Comparison of ENCODE assay signal across 14 cellular contexts in the genomic region with DNA sequence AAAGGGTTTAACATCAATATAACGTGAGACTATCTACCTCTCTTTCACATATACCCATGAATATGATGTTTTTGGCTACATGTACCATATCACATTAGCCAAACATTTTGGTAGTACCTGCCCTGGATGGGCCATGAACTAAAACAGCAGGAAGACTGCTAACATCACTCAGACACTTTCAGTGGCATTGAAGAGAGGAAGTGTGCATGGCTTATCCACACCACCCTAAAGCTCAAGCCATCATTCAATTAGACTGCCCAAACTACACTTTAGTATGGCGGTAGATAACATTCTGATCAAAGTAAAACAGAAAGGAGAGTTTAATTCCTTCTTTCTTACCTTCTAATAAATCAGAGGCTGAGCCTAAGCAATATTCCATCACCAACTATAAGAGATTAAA.
A peak's percentile ranks its signal among the peaks of the same experiment; 100 is the strongest.
DNase-seq lines count a peak whose midpoint lies in the region; ATAC-seq, FAIRE-seq and TF ChIP-seq lines count a peak whose summit lies in the region.
"Had no signal": no experiment of that assay in that cellular context is flagged by ENCODE, and none has a peak within 500 bp of the region (broad histone marks: within the 10 kb centered on the region; RNA-seq: fewer than 3 reads in every experiment).

No MANE protein-coding gene starts in this region.

- no peak for TF ChIP-seq POLR2A in A549 (IDR thresholded peaks at IDR 0.05; ENCODE audit: low read length)

- peak overlapping the region; percentile 79 for H3K27ac Mint-ChIP-seq in T-helper 17 cell
- H3K27ac Mint-ChIP-seq: brain had no signal

- H3K4me1 ChIP-seq in A549 (no peaks in the 10 kb centered on the region), right atrium auricular region (no peaks in the 10 kb centered on the region)

- no peak for TF ChIP-seq RAD21 in A549 (conservative IDR thresholded peaks at IDR 0.05 in 1 of 2, IDR thresholded peaks at IDR 0.05 in 1 of 2)

- WGBS in A549 (ENCODE audit: missing lambda C conversion rate), result 93% methylated on average over 2 of the region's 2 CpGs

- no peak for TF ChIP-seq EP300 in A549 (IDR thresholded peaks at IDR 0.05)

- H3K27me3 Mint-ChIP-seq in T-helper 17 cell, result no peaks in the 10 kb centered on the region

- no peaks in the 10 kb centered on the region for H3K9me3 ChIP-seq in A549
- H3K9me3 ChIP-seq in T-helper 17 cell (ENCODE audit: control insufficient read depth, low read length, poor library complexity, severe bottlenecking), result no peaks in the 10 kb centered on the region
- no peaks in the 10 kb centered on the region for H3K9me3 ChIP-seq in right atrium auricular region

- H3K4me3 ChIP-seq in A549 (no peak overlapping the region), right atrium auricular region (no peak overlapping the region)
- H3K4me3 ChIP-seq: SK-N-MC had no signal

- TF ChIP-seq CTCF in A549 (IDR thresholded peaks at IDR 0.05) (no peak), right atrium auricular region (IDR thresholded peaks at IDR 0.05) (no peak)

- CTCF ChIA-PET in A549 (lab: Yijun Ruan, JAX), result no interaction called here

- H3K36me3 Mint-ChIP-seq in T-helper 17 cell (ENCODE audit: low read depth), result peaks cover 10% of the 10 kb centered on the region
- H3K36me3 Mint-ChIP-seq: brain had no signal

- FAIRE-seq in A549 (lab: Jason Lieb, UNC), result peak; percentile 77
- FAIRE-seq: endometrium had no signal

- H3K4me3 Mint-ChIP-seq in T-helper 17 cell, result no peak overlapping the region
- H3K4me3 Mint-ChIP-seq: brain had no signal

- no peak overlapping the region for H3K27ac ChIP-seq in A549
- H3K27ac ChIP-seq in right atrium auricular region, result no peak overlapping the region
- H3K27ac ChIP-seq: SK-N-MC had no signal

- H3K4me2 ChIP-seq in A549, result no peak overlapping the region

- DNase-seq in A549 (ENCODE audit: low read depth in 1 of 2, low spot score in 1 of 2) (no peak), T-helper 17 cell (no peak), right atrium auricular region (ENCODE audit: low spot score) (no peak), activated T-cell treated with anti-CD3 and anti-CD28 coated beads for 4 hours (no peak)
- DNase-seq: activated effector memory CD4-positive, alpha-beta T cell treated with Interleukin-2 at 50 U/mL for 16 hours; NCI-H1930; stimulated activated CD4-positive, alpha-beta T cell treated with anti-CD3 and anti-CD28 coated beads, Interleukin-2, amount 100 ng/mL, for 24 hours had no signal

- no peaks in the 10 kb centered on the region for H3K4me1 Mint-ChIP-seq in T-helper 17 cell
- H3K4me1 Mint-ChIP-seq: brain had no signal

- no peaks in the 10 kb centered on the region for H3K27me3 ChIP-seq in right atrium auricular region

- ATAC-seq in A549 (no peak), GM18909 (IDR thresholded peaks at IDR 0.05; ENCODE audit: poor library complexity, unreplicated experiment) (peak; percentile 56), HG03135 (IDR thresholded peaks at IDR 0.05; ENCODE audit: unreplicated experiment) (peak; percentile 45), T-helper 17 cell (no peak), HG03342 (IDR thresholded peaks at IDR 0.05; ENCODE audit: unreplicated experiment) (no peak), HG03139 (IDR thresholded peaks at IDR 0.05; ENCODE audit: unreplicated experiment) (no peak)

- POLR2A ChIA-PET in A549 (lab: Yijun Ruan, JAX), result no interaction called here

- H3K36me3 ChIP-seq in right atrium auricular region, result peaks cover under 1% of the 10 kb centered on the region

TF ChIP-seq in A549, 52 proteins besides CTCF, POLR2A, EP300 and RAD21:
- TF ChIP-seq MYC (IDR thresholded peaks at IDR 0.05; ENCODE audit: borderline replicate concordance, low read length) (no peak), PHF8 (IDR thresholded peaks at IDR 0.05; ENCODE audit: borderline replicate concordance, low read depth) (no peak), NPAS2 (CRISPR knock-in tag; IDR thresholded peaks at IDR 0.05; ENCODE audit: borderline replicate concordance) (no peak), FOXS1 (CRISPR knock-in tag; IDR thresholded peaks at IDR 0.05) (no peak)
- TF ChIP-seq, protein P1, sequence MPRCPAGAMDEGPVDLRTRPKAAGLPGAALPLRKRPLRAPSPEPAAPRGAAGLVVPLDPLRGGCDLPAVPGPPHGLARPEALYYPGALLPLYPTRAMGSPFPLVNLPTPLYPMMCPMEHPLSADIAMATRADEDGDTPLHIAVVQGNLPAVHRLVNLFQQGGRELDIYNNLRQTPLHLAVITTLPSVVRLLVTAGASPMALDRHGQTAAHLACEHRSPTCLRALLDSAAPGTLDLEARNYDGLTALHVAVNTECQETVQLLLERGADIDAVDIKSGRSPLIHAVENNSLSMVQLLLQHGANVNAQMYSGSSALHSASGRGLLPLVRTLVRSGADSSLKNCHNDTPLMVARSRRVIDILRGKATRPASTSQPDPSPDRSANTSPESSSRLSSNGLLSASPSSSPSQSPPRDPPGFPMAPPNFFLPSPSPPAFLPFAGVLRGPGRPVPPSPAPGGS (IDR thresholded peaks at IDR 0.05), result no peak
- TF ChIP-seq, protein P2, sequence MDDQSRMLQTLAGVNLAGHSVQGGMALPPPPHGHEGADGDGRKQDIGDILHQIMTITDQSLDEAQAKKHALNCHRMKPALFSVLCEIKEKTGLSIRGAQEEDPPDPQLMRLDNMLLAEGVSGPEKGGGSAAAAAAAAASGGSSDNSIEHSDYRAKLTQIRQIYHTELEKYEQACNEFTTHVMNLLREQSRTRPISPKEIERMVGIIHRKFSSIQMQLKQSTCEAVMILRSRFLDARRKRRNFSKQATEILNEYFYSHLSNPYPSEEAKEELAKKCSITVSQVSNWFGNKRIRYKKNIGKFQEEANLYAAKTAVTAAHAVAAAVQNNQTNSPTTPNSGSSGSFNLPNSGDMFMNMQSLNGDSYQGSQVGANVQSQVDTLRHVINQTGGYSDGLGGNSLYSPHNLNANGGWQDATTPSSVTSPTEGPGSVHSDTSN (IDR thresholded peaks at IDR 0.05), result no peak
- TF ChIP-seq, protein P3, sequence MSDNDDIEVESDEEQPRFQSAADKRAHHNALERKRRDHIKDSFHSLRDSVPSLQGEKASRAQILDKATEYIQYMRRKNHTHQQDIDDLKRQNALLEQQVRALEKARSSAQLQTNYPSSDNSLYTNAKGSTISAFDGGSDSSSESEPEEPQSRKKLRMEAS (IDR thresholded peaks at IDR 0.05), result no peak

Comparison
In these comparisons a context has a peak if more than half of its experiments do, and no peak if none do; other contexts are left out.
1. ATAC-seq: peak in GM18909 (single experiment) and HG03135 (single experiment); none in A549 (0 of 2), T-helper 17 cell (single experiment), HG03342 (single experiment) and HG03139 (single experiment).